8 cellular contexts compared by ENCODE assay signal in the genomic region with DNA sequence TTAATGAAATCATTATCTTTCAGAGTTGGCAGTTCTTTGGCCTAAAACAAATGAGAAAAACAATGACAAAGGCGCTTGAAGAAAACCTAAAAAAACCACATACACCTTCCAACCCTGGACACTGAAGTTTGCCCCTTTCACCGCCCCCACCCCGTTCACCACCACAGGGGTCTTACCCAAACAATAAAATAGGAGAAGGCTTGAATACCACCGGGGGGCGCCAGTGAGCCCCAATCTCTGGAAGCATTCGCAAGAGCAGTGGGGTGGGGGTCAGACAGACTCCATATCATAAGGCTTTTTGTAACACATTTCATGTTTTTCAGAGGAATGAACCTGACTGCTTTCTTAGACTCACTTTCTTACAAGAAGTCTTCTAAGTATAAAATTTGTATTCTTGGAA.
DNase-seq lines count a peak whose midpoint lies in the region; ATAC-seq, FAIRE-seq and TF ChIP-seq lines count a peak whose summit lies in the region.

No MANE protein-coding gene starts in this region.

- TF ChIP-seq CTCF in epithelial cell of proximal tubule (conservative IDR thresholded peaks at IDR 0.05; ENCODE audit: low read depth, low read length) (peak; percentile 80), pancreas (IDR thresholded peaks at IDR 0.05) (peak in 3 of 4 donors; percentile 17 to 40 (median 28))

- 56 to 59% methylated on average over 6 of the region's 6 CpGs for WGBS in pancreas, 2 donors

- DNase-seq in COLO668 (lab: John Stamatoyannopoulos, UW; ENCODE audit: unreplicated experiment) (peak; percentile 42), M059J (ENCODE audit: low read depth) (peak; percentile 6), epithelial cell of proximal tubule (ENCODE audit: low read depth) (no peak), pancreas (peak in 2 of 6 donors; percentile 34 to 68), DMS153 (lab: John Stamatoyannopoulos, UW) (no peak)
- DNase-seq in activated CD8-positive, alpha-beta memory T cell treated with anti-CD3 and anti-CD28 coated beads for 48 hours (ENCODE audit: low read depth in 2 of 3, low spot score in 2 of 3): peak in 2 of 3 experiments; percentile 23 to 34

- H3K27ac ChIP-seq in pancreas: no peak overlapping the region

- H3K36me3 ChIP-seq in pancreas: no peaks in the 10 kb centered on the region

- intact Hi-C loops in pancreas (cut with DNase I): no loop called here

- H3K9me3 ChIP-seq in pancreas: no peaks in the 10 kb centered on the region

- ATAC-seq in pancreas (no peak), GM18861 (IDR thresholded peaks at IDR 0.05; ENCODE audit: unreplicated experiment) (no peak), GM18867 (IDR thresholded peaks at IDR 0.05; ENCODE audit: unreplicated experiment) (no peak)

- no peaks in the 10 kb centered on the region for H3K27me3 ChIP-seq in pancreas

- no peak for FAIRE-seq in pancreas (lab: Jason Lieb, UNC)

- H3K4me3 ChIP-seq in epithelial cell of proximal tubule (ENCODE audit: low read depth, low read length) (no peak overlapping the region), pancreas (no peak overlapping the region)

- no peaks in the 10 kb centered on the region for H3K4me1 ChIP-seq in pancreas

Comparison
In these comparisons a context has a peak if more than half of its experiments do, and no peak if none do; other contexts are left out.
1. DNase-seq: peak in COLO668 (single experiment), M059J (single experiment) and activated CD8-positive, alpha-beta memory T cell treated with anti-CD3 and anti-CD28 coated beads for 48 hours (2 of 3); none in epithelial cell of proximal tubule (single experiment) and DMS153 (single experiment).